Comparison of ENCODE assay signal across 7 cellular contexts in genomic region chr1:202456497-202457169, GRCh38.
DNase-seq lines count a peak whose midpoint lies in the region; ATAC-seq, FAIRE-seq and TF ChIP-seq lines count a peak whose summit lies in the region.
"Not testable (repeated sequence)": the region's sequence is repeated elsewhere in the genome, so short reads cannot be mapped to it uniquely, and the experiment has no call there.

No MANE protein-coding gene starts in this region.

- WGBS in psoas muscle, 3 donors, result 88 to 93% (median 91%) methylated on average over 5 of the region's 5 CpGs

- not testable (repeated sequence) for H3K36me3 ChIP-seq in SJSA1
- peaks cover 25% of the 10 kb centered on the region for H3K36me3 ChIP-seq in left ventricle myocardium inferior
- peaks cover 0 to 22% of the 10 kb centered on the region in 2 donors for H3K36me3 ChIP-seq in psoas muscle (ENCODE audit: insufficient read depth in 1 of 2, low read depth in 1 of 2)

- not testable (repeated sequence) for H3K27me3 ChIP-seq in SJSA1 (replicated peaks); left ventricle myocardium inferior (ENCODE audit: low read depth); psoas muscle (ENCODE audit: insufficient read depth in 3 of 3, low read length in 2 of 3)

- not testable (repeated sequence) for FAIRE-seq in HTR-8/SVneo (lab: Jason Lieb, UNC)

- H3K27ac ChIP-seq in SJSA1 (peak overlapping the region; percentile 88), left ventricle myocardium inferior (replicated peaks) (peak overlapping the region; percentile 88), psoas muscle (peak overlapping the region; percentile 36)

- H3K4me1 ChIP-seq in SJSA1 (replicated peaks) (peaks cover 33% of the 10 kb centered on the region), left ventricle myocardium inferior (peaks cover 37% of the 10 kb centered on the region), psoas muscle (peaks cover 26% of the 10 kb centered on the region)

- not testable (repeated sequence) for TF ChIP-seq CTCF in astrocyte of the cerebellum (IDR thresholded peaks at IDR 0.05; ENCODE audit: low read depth, low read length, missing control alignments); epithelial cell of esophagus (IDR thresholded peaks at IDR 0.05; ENCODE audit: insufficient read depth, low read depth, low read length, missing control alignments); left ventricle myocardium inferior (IDR thresholded peaks at IDR 0.05; ENCODE audit: borderline replicate concordance); psoas muscle (IDR thresholded peaks at IDR 0.05)

- in situ Hi-C loops in astrocyte of the cerebellum (cut with HindIII; ENCODE audit: low sequenced_read_pairs), result not testable (repeated sequence)

- not testable (repeated sequence) for ATAC-seq in psoas muscle

- DNase-seq in EL, result peak; percentile 66
- peak; percentile 30 for DNase-seq in HTR-8/SVneo (ENCODE audit: insufficient read length, low spot score)
- peak in 1 of 2 experiments; percentile 77 for DNase-seq in SJSA1 (ENCODE audit: low read depth in 1 of 2, low spot score in 2 of 2)
- DNase-seq in astrocyte of the cerebellum (ENCODE audit: low read depth), result peak; percentile 6
- DNase-seq in epithelial cell of esophagus (ENCODE audit: low read depth), result peak; percentile 36
- not testable (repeated sequence) for DNase-seq in left ventricle myocardium inferior, psoas muscle

- intact Hi-C loops in left ventricle myocardium inferior (cut with micrococcal nuclease), result not testable (repeated sequence)
- intact Hi-C loops in psoas muscle (cut with DNase I), result loop anchor here in 1 of 2 donors (10.0 kb wide), 1 partner anchor 112 kb away; the partner anchor contains the start of genes PPP1R12B and UBE2T

- not testable (repeated sequence) for H3K9me3 ChIP-seq in SJSA1 (replicated peaks); left ventricle myocardium inferior (replicated peaks); psoas muscle

- H3K4me3 ChIP-seq in SJSA1; astrocyte of the cerebellum (ENCODE audit: low read depth, low read length); epithelial cell of esophagus (ENCODE audit: low read length); left ventricle myocardium inferior; psoas muscle: not testable (repeated sequence)

Comparison
In these comparisons a context has a peak if more than half of its experiments do, and no peak if none do; other contexts are left out.
1. H3K27ac ChIP-seq: peak in every context shown above with its lines; median percentile 88 in SJSA1; 88 in left ventricle myocardium inferior; 36 in psoas muscle.